Comparison of ENCODE assay signal across 37 cellular contexts in the genomic region with DNA sequence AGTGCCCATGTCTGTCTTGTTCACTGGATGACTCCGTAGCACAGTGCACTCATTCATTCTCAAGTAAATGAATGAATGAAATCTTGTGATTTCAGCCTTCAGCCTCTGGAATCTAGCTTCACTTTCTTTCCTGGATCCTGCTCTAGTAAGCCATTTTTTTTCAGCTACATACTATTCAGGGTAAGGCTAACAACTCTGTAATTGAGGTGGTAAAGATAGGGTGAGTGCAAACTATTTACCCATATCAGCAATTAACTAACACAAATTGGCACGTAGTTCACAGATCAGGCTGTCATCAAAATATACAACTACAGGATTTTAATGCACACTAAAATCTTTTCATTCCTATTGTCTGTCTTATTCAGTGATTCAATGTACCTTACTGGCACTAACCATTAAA.
DNase-seq lines count a peak whose midpoint lies in the region; ATAC-seq, FAIRE-seq and TF ChIP-seq lines count a peak whose summit lies in the region.
"Had no signal": no experiment of that assay in that cellular context is flagged by ENCODE, and none has a peak within 500 bp of the region (broad histone marks: within the 10 kb centered on the region; RNA-seq: fewer than 3 reads in every experiment).

No MANE protein-coding gene starts in this region.

- no peak for ATAC-seq in activated CD8-positive, alpha-beta T cell treated with anti-CD3 and anti-CD28 coated beads for 36 hours
- ATAC-seq in activated CD8-positive, alpha-beta T cell treated with anti-CD3 and anti-CD28 coated beads, Interleukin-2, amount 10 ng/mL, durations not matched to agents 7 days and 5 days = no peak
- ATAC-seq in GM12878 = no peak
- peak; percentile 71 for ATAC-seq in left colon
- ATAC-seq: A549; CD8-positive, alpha-beta T cell had no signal

- WGBS in GM12878 (ENCODE audit: insufficient coverage, insufficient replicate concordance, low lambda C conversion rate, missing lambda C conversion rate) = 98% methylated on average over 2 of the region's 2 CpGs
- 42 to 77% (median 61%) methylated on average over 2 of the region's 2 CpGs for WGBS in small intestine, 3 donors

- H3K27me3 Mint-ChIP-seq in activated CD8-positive, alpha-beta T cell treated with anti-CD3 and anti-CD28 coated beads for 36 hours = no peaks in the 10 kb centered on the region
- no peaks in the 10 kb centered on the region for H3K27me3 Mint-ChIP-seq in activated CD8-positive, alpha-beta T cell treated with anti-CD3 and anti-CD28 coated beads, Interleukin-2, amount 10 ng/mL, durations not matched to agents 7 days and 5 days (ENCODE audit: low read depth)
- H3K27me3 Mint-ChIP-seq: B cell; CD4-positive, alpha-beta memory T cell; CD4-positive, alpha-beta T cell; CD4-positive, CD25-positive, alpha-beta regulatory T cell; CD8-positive, alpha-beta memory T cell had no signal

- no peak overlapping the region for H3K4me3 ChIP-seq in GM12878
- H3K4me3 ChIP-seq in small intestine (ENCODE audit: low read depth in 1 of 2, low read length in 2 of 2) = no peak overlapping the region
- H3K4me3 ChIP-seq: A549; BLaER1; BLaER1 treated with 17β-estradiol and CSF1 and Interleukin-3, amounts not matched to agents 10 nM and 100 nM had no signal

- BruUV-seq in GM12878 (replicated peaks; lab: Mats Ljungman, UMichigan) = no TSS peak

- no peak overlapping the region for H2AFZ ChIP-seq in GM12878 (ENCODE audit: control insufficient read depth, low read depth, low read length)

- POLR2A ChIA-PET in activated CD8-positive, alpha-beta T cell treated with anti-CD3 and anti-CD28 coated beads for 36 hours (lab: Charles Lee) = no interaction called here
- POLR2A ChIA-PET in activated CD8-positive, alpha-beta T cell treated with anti-CD3 and anti-CD28 coated beads, Interleukin-2, amount 10 ng/mL, durations not matched to agents 7 days and 5 days (lab: Charles Lee) = no interaction called here
- POLR2A ChIA-PET in GM12878 (lab: Charles Lee) = interaction anchor here (0.7 to 0.9 kb wide), 2 partner anchors 11 to 125 kb away, joined by 3 read pairs; no protein-coding TSS in a partner anchor

- no peak overlapping the region for H3K4me3 Mint-ChIP-seq in activated CD8-positive, alpha-beta T cell treated with anti-CD3 and anti-CD28 coated beads for 36 hours
- H3K4me3 Mint-ChIP-seq in activated CD8-positive, alpha-beta T cell treated with anti-CD3 and anti-CD28 coated beads, Interleukin-2, amount 10 ng/mL, durations not matched to agents 7 days and 5 days = no peak overlapping the region
- H3K4me3 Mint-ChIP-seq: B cell; CD14-positive monocyte; CD4-positive, alpha-beta memory T cell; CD4-positive, alpha-beta T cell; CD4-positive, CD25-positive, alpha-beta regulatory T cell; CD8-positive, alpha-beta memory T cell; CD8-positive, alpha-beta T cell had no signal

- FAIRE-seq in GM12878 (lab: Jason Lieb, UNC) (no peak), small intestine (lab: Jason Lieb, UNC) (no peak)
- FAIRE-seq: A204.1, A549, D721Med had no signal

- H3K9me3 Mint-ChIP-seq in activated CD8-positive, alpha-beta T cell treated with anti-CD3 and anti-CD28 coated beads for 36 hours = peaks cover 14% of the 10 kb centered on the region
- H3K9me3 Mint-ChIP-seq in activated CD8-positive, alpha-beta T cell treated with anti-CD3 and anti-CD28 coated beads, Interleukin-2, amount 10 ng/mL, durations not matched to agents 7 days and 5 days (ENCODE audit: insufficient read depth) = peaks cover 16% of the 10 kb centered on the region
- H3K9me3 Mint-ChIP-seq: CD4-positive, alpha-beta T cell had no signal

- H3K27ac Mint-ChIP-seq in activated CD8-positive, alpha-beta T cell treated with anti-CD3 and anti-CD28 coated beads for 36 hours = peak overlapping the region; percentile 26
- no peak overlapping the region for H3K27ac Mint-ChIP-seq in activated CD8-positive, alpha-beta T cell treated with anti-CD3 and anti-CD28 coated beads, Interleukin-2, amount 10 ng/mL, durations not matched to agents 7 days and 5 days
- H3K27ac Mint-ChIP-seq: B cell; CD14-positive monocyte; CD4-positive, alpha-beta T cell; CD8-positive, alpha-beta T cell had no signal

- H4K20me1 ChIP-seq in GM12878 (ENCODE audit: control insufficient read depth, insufficient read depth) = no peaks in the 10 kb centered on the region
- H4K20me1 ChIP-seq: BLaER1; BLaER1 treated with 17β-estradiol and CSF1 and Interleukin-3, amounts not matched to agents 10 nM and 100 nM had no signal

- peaks cover 33% of the 10 kb centered on the region for H3K4me1 Mint-ChIP-seq in activated CD8-positive, alpha-beta T cell treated with anti-CD3 and anti-CD28 coated beads for 36 hours (ENCODE audit: low read depth)
- peaks cover 33% of the 10 kb centered on the region for H3K4me1 Mint-ChIP-seq in activated CD8-positive, alpha-beta T cell treated with anti-CD3 and anti-CD28 coated beads, Interleukin-2, amount 10 ng/mL, durations not matched to agents 7 days and 5 days (ENCODE audit: low read depth)
- H3K4me1 Mint-ChIP-seq: B cell, CD14-positive monocyte had no signal

- no peak for TF ChIP-seq POLR2A in GM12878 (IDR thresholded peaks at IDR 0.05; ENCODE audit: low read depth, low read length)

- H3K9me3 ChIP-seq in GM12878 (replicated peaks; ENCODE audit: control insufficient read depth, insufficient read depth, low read length) (peaks cover 12% of the 10 kb centered on the region), small intestine (ENCODE audit: control insufficient read depth, low read depth) (no peaks in the 10 kb centered on the region)
- H3K9me3 ChIP-seq: A549, BE2C, Caco-2 had no signal

- SMC1A ChIA-PET in GM12878 (lab: Charles Lee; ENCODE audit: uncharacterized antibody, unreplicated experiment) = interaction anchor here (0.6 to 2.2 kb wide), 12 partner anchors 9 to 1385 kb away, joined by 3 to 8 read pairs (median 4); no protein-coding TSS in a partner anchor

- TF ChIP-seq EP300 in GM12878 (IDR thresholded peaks at IDR 0.05; ENCODE audit: borderline replicate concordance in 1 of 2, control insufficient read depth in 1 of 2, low read depth in 2 of 2, low read length in 2 of 2) = no peak

- no peak for DNase-seq in activated CD8-positive, alpha-beta T cell treated with anti-CD3 and anti-CD28 coated beads for 36 hours
- no peak for DNase-seq in activated CD8-positive, alpha-beta T cell treated with anti-CD3 and anti-CD28 coated beads, Interleukin-2, amount 10 ng/mL, durations not matched to agents 7 days and 5 days
- DNase-seq in GM12878 (ENCODE audit: low read depth, low spot score) = no peak
- no peak for DNase-seq in left colon
- DNase-seq in small intestine = peak; percentile 52
- no peak for DNase-seq in NCI-H2029 (lab: John Stamatoyannopoulos, UW)
- DNase-seq in HuH-7.5 (ENCODE audit: low spot score) = no peak
- no peak for DNase-seq in DMS53 treated with DMSO at 0.1 percent for 48 hours (lab: John Stamatoyannopoulos, UW; ENCODE audit: unreplicated experiment)
- DNase-seq: 8988T; ACHN; AML-193; BE2C; C1 segment of cervical spinal cord; Caco-2; Calu3; CD4-positive, alpha-beta memory T cell; CD4-positive, alpha-beta T cell; CD4-positive, CD25-positive, alpha-beta regulatory T cell; CD8-positive, alpha-beta memory T cell; CD8-positive, alpha-beta T cell; COR-L47; DMS 273 treated with DMSO at 0.1 percent for 48 hours; DMS153; DMS53; DMS79; DMS79 treated with DMSO at 0.1 percent for 48 hours; DND-41; EL had no signal

- H3K36me3 Mint-ChIP-seq in activated CD8-positive, alpha-beta T cell treated with anti-CD3 and anti-CD28 coated beads for 36 hours (ENCODE audit: low read depth) = peaks cover 19% of the 10 kb centered on the region
- H3K36me3 Mint-ChIP-seq in activated CD8-positive, alpha-beta T cell treated with anti-CD3 and anti-CD28 coated beads, Interleukin-2, amount 10 ng/mL, durations not matched to agents 7 days and 5 days (ENCODE audit: low read depth) = peaks cover 27% of the 10 kb centered on the region
- H3K36me3 Mint-ChIP-seq: CD14-positive monocyte had no signal

- H3K9ac ChIP-seq in GM12878 (ENCODE audit: control insufficient read depth, insufficient read depth, low read length) = no peak overlapping the region
- H3K9ac ChIP-seq: BLaER1; BLaER1 treated with 17β-estradiol and CSF1 and Interleukin-3, amounts not matched to agents 10 nM and 100 nM had no signal

- H3K4me1 ChIP-seq in GM12878 (ENCODE audit: control insufficient read depth, insufficient read depth, low read length) (peaks cover 17% of the 10 kb centered on the region), small intestine (ENCODE audit: control insufficient read depth in 2 of 2, insufficient read depth in 1 of 2, low read depth in 1 of 2, low read length in 1 of 2) (peaks cover 0 to 2% of the 10 kb centered on the region in 2 donors)
- H3K4me1 ChIP-seq: A549, BE2C, Caco-2 had no signal

- no peak overlapping the region for H3K4me2 ChIP-seq in GM12878 (ENCODE audit: control insufficient read depth, insufficient read depth)
- H3K4me2 ChIP-seq: A549; BLaER1; BLaER1 treated with 17β-estradiol and CSF1 and Interleukin-3, amounts not matched to agents 10 nM and 100 nM had no signal

- H3K79me2 ChIP-seq in GM12878 (ENCODE audit: control insufficient read depth, insufficient read depth, low read length) = peaks cover 7% of the 10 kb centered on the region

- H3K36me3 ChIP-seq in GM12878 (ENCODE audit: control insufficient read depth in 2 of 2, insufficient read depth in 2 of 2, low read length in 1 of 2) = peaks cover 3 to 10% of the 10 kb centered on the region in 2 experiments
- H3K36me3 ChIP-seq in small intestine (ENCODE audit: control insufficient read depth in 2 of 2, insufficient read depth in 2 of 2, low read length in 2 of 2) = no peaks in the 10 kb centered on the region
- H3K36me3 ChIP-seq: BE2C, BLaER1 had no signal

- intact Hi-C loops in activated CD8-positive, alpha-beta T cell treated with anti-CD3 and anti-CD28 coated beads for 36 hours (cut with micrococcal nuclease) = no loop called here
- intact Hi-C loops in GM12878 (cut with micrococcal nuclease; ENCODE audit: unreplicated experiment) (no loop called here), left colon (cut with DNase I, micrococcal nuclease) (no loop called here)

- CTCF ChIA-PET in activated CD8-positive, alpha-beta T cell treated with anti-CD3 and anti-CD28 coated beads for 36 hours (lab: Charles Lee) = interaction anchor here (0.5 to 0.9 kb wide), 2 partner anchors 37 to 44 kb away, joined by 3 read pairs; no protein-coding TSS in a partner anchor
- CTCF ChIA-PET in activated CD8-positive, alpha-beta T cell treated with anti-CD3 and anti-CD28 coated beads, Interleukin-2, amount 10 ng/mL, durations not matched to agents 7 days and 5 days (lab: Charles Lee) = interaction anchor here (1.3 kb wide), 1 partner anchor 12 kb away, joined by 3 read pairs; no protein-coding TSS in a partner anchor
- CTCF ChIA-PET in GM12878 (lab: Yijun Ruan, JAX) = interaction anchor here (0.8 to 3.2 kb wide), 7 partner anchors 9 to 225 kb away, joined by 3 to 11 read pairs (median 5); no protein-coding TSS in a partner anchor

- in situ Hi-C loops in GM12878 (cut with MboI) = no loop called here

- H3K27ac ChIP-seq in GM12878 (ENCODE audit: control insufficient read depth, insufficient read depth) (no peak overlapping the region), small intestine (ENCODE audit: low read depth in 1 of 2, low read length in 1 of 2) (no peak overlapping the region)
- H3K27ac ChIP-seq: 22Rv1; A549; BLaER1; BLaER1 treated with 17β-estradiol and CSF1 and Interleukin-3, amounts not matched to agents 10 nM and 100 nM; C4-2B had no signal

- RAD21 ChIA-PET in GM12878 (lab: Charles Lee; ENCODE audit: unreplicated experiment) = interaction anchor here (0.8 to 1.8 kb wide), 2 partner anchors 28 to 231 kb away, joined by 4 to 5 read pairs; no protein-coding TSS in a partner anchor

- no peak for TF ChIP-seq CTCF in activated CD8-positive, alpha-beta T cell treated with anti-CD3 and anti-CD28 coated beads for 36 hours (IDR thresholded peaks at IDR 0.05)
- no peak for TF ChIP-seq CTCF in GM12878 (IDR thresholded peaks at IDR 0.05 in 2 of 3, conservative IDR thresholded peaks at IDR 0.05 in 1 of 3; ENCODE audit: control insufficient read depth in 2 of 3, extremely low read depth in 1 of 3, insufficient read depth in 1 of 3, low read depth in 3 of 3, low read length in 3 of 3)

- H3K27me3 ChIP-seq in GM12878 (replicated peaks in 1 of 2; ENCODE audit: control insufficient read depth in 2 of 2, insufficient read depth in 2 of 2, low read length in 1 of 2) (no peaks in the 10 kb centered on the region), small intestine (ENCODE audit: control insufficient read depth in 2 of 2, insufficient read depth in 2 of 2, low read length in 2 of 2) (no peaks in the 10 kb centered on the region)
- H3K27me3 ChIP-seq: BE2C, BLaER1 had no signal

- no peak for TF ChIP-seq RAD21 in GM12878 (IDR thresholded peaks at IDR 0.05; ENCODE audit: insufficient read depth, low read depth, low read length)
